Comparison of ENCODE assay signal across 8 cellular contexts in genomic region chr19:47272448-47273312, GRCh38. TPM values are rescaled to one million over a fixed set of nuclear protein-coding genes. Genes with fewer than 3 reads are reported as not detected.
DNase-seq lines count a peak whose midpoint lies in the region; ATAC-seq and FAIRE-seq lines count a peak whose summit lies in the region.

No MANE protein-coding gene starts in this region.

- H3K4me3 Mint-ChIP-seq in activated CD4-positive, alpha-beta memory T cell treated with anti-CD3 and anti-CD28 coated beads, Interleukin-2, amount 10 ng/mL, durations not matched to agents 7 days and 5 days, result peak overlapping the region; percentile 98

- H3K4me1 Mint-ChIP-seq in activated CD4-positive, alpha-beta memory T cell treated with anti-CD3 and anti-CD28 coated beads, Interleukin-2, amount 10 ng/mL, durations not matched to agents 7 days and 5 days, result peaks cover 19% of the 10 kb centered on the region

- no peak overlapping the region for H2AFZ ChIP-seq in trophoblast cell (ENCODE audit: insufficient read depth, low read length, poor library complexity)

- H3K14ac ChIP-seq in trophoblast cell (ENCODE audit: low read length), result peak overlapping the region; percentile 22

- peaks cover 25 to 30% of the 10 kb centered on the region in 2 experiments for H3K36me3 ChIP-seq in trophoblast cell (ENCODE audit: control insufficient read depth in 1 of 2, insufficient read depth in 2 of 2, low read length in 2 of 2)

- peak overlapping the region; percentile 61 for H3K18ac ChIP-seq in trophoblast cell (ENCODE audit: low read length)

- H2AK5ac ChIP-seq in trophoblast cell (ENCODE audit: low read length), result peak overlapping the region; percentile 11

- peak overlapping the region; percentile 78 for H3K4me3 ChIP-seq in trophoblast cell (ENCODE audit: low read depth, low read length)

- POLR2A ChIA-PET in activated CD4-positive, alpha-beta memory T cell treated with anti-CD3 and anti-CD28 coated beads, Interleukin-2, amount 10 ng/mL, durations not matched to agents 7 days and 5 days (lab: Charles Lee), result interaction anchor here (1.4 to 4.4 kb wide), 3 partner anchors 13 to 160 kb away, joined by 11 to 31 read pairs (median 12); partner anchors contain the start of genes CCDC9 and ZC3H4

- peak overlapping the region; percentile 55 for H4K8ac ChIP-seq in trophoblast cell (ENCODE audit: low read depth, low read length)

- H3K36me3 Mint-ChIP-seq in activated CD4-positive, alpha-beta memory T cell treated with anti-CD3 and anti-CD28 coated beads, Interleukin-2, amount 10 ng/mL, durations not matched to agents 7 days and 5 days (ENCODE audit: low read depth), result peaks cover 22% of the 10 kb centered on the region

- peak overlapping the region; percentile 17 for H4K12ac ChIP-seq in trophoblast cell (ENCODE audit: low read depth, low read length)

- peak overlapping the region; percentile 27 for H3K4ac ChIP-seq in trophoblast cell (ENCODE audit: low read depth, low read length)

- H3K9me3 Mint-ChIP-seq in activated CD4-positive, alpha-beta memory T cell treated with anti-CD3 and anti-CD28 coated beads, Interleukin-2, amount 10 ng/mL, durations not matched to agents 7 days and 5 days, result no peaks in the 10 kb centered on the region

- peaks cover 19% of the 10 kb centered on the region for H3K79me1 ChIP-seq in trophoblast cell (ENCODE audit: low read length)

- H3K27ac Mint-ChIP-seq in activated CD4-positive, alpha-beta memory T cell treated with anti-CD3 and anti-CD28 coated beads, Interleukin-2, amount 10 ng/mL, durations not matched to agents 7 days and 5 days, result peak overlapping the region; percentile 76

- peaks cover 3% of the 10 kb centered on the region for H3K9me3 ChIP-seq in trophoblast cell (ENCODE audit: insufficient read depth, low read depth, low read length)

- H3K27me3 ChIP-seq in trophoblast cell (ENCODE audit: insufficient read depth, low read length), result no peaks in the 10 kb centered on the region

- peak overlapping the region; percentile 90 for H3K4me2 ChIP-seq in trophoblast cell (ENCODE audit: low read length)

- FAIRE-seq in frontal cortex (lab: Jason Lieb, UNC), result no peak

- H3K9ac ChIP-seq in trophoblast cell (ENCODE audit: low read length), result peak overlapping the region; percentile 77

- H2BK120ac ChIP-seq in trophoblast cell (ENCODE audit: insufficient read depth, low read length, poor library complexity), result peak overlapping the region; percentile 23

- H2BK12ac ChIP-seq in trophoblast cell (ENCODE audit: low read length), result no peak overlapping the region

- no peak overlapping the region for H3K23ac ChIP-seq in trophoblast cell (ENCODE audit: low read length)

- peak overlapping the region; percentile 49 for H4K91ac ChIP-seq in trophoblast cell (ENCODE audit: low read depth, low read length)

- DNase-seq in AG08396 (ENCODE audit: low spot score), result peak; percentile 69
- peak; percentile 62 for DNase-seq in GM19238 (ENCODE audit: insufficient read length, low spot score)
- no peak for DNase-seq in activated CD4-positive, alpha-beta memory T cell treated with anti-CD3 and anti-CD28 coated beads, Interleukin-2, amount 10 ng/mL, durations not matched to agents 7 days and 5 days
- peak; percentile 50 to 66 for DNase-seq in frontal cortex (ENCODE audit: low spot score in 2 of 2)
- peak in 1 of 2 donors; percentile 23 for DNase-seq in trophoblast cell

- peak overlapping the region; percentile 97 for H3K27ac ChIP-seq in trophoblast cell (ENCODE audit: low read depth, low read length)

- ATAC-seq in GM18519 (IDR thresholded peaks at IDR 0.05; ENCODE audit: low FRiP score, unreplicated experiment) (no peak), GM21723 (IDR thresholded peaks at IDR 0.05; ENCODE audit: unreplicated experiment) (no peak), GM21528 (IDR thresholded peaks at IDR 0.05; ENCODE audit: low FRiP score, unreplicated experiment) (no peak)

- peak overlapping the region; percentile 8 for H2BK5ac ChIP-seq in trophoblast cell (ENCODE audit: low read depth, low read length, poor library complexity)

- WGBS in trophoblast cell (ENCODE audit: extremely low coverage, insufficient coverage, insufficient read length), result no CpG with 5 or more reads among the region's 42 CpGs

- H3K27me3 Mint-ChIP-seq in activated CD4-positive, alpha-beta memory T cell treated with anti-CD3 and anti-CD28 coated beads, Interleukin-2, amount 10 ng/mL, durations not matched to agents 7 days and 5 days, result no peaks in the 10 kb centered on the region

- H3K4me1 ChIP-seq in trophoblast cell (ENCODE audit: control insufficient read depth in 1 of 2, insufficient read depth in 2 of 2, low read length in 2 of 2), result peaks cover 16 to 25% of the 10 kb centered on the region in 2 experiments

- H3K79me2 ChIP-seq in trophoblast cell (ENCODE audit: control insufficient read depth, insufficient read depth, low read length, poor library complexity), result peaks cover 10% of the 10 kb centered on the region

- CTCF ChIA-PET in activated CD4-positive, alpha-beta memory T cell treated with anti-CD3 and anti-CD28 coated beads, Interleukin-2, amount 10 ng/mL, durations not matched to agents 7 days and 5 days (lab: Charles Lee), result no interaction called here

RNA-seq across cellular contexts. Expression of gene INAFM1, which starts 2.0 kb away (rescaled TPM):
- total RNA-seq in activated CD4-positive, alpha-beta memory T cell treated with anti-CD3 and anti-CD28 coated beads, Interleukin-2, amount 10 ng/mL, durations not matched to agents 7 days and 5 days, result 10 to 100 TPM; 12.6 to 13.9 TPM
- total RNA-seq in frontal cortex, result 4.1 TPM
- 13.7 and 14.5 TPM in 2 replicates for polyA plus RNA-seq in trophoblast cell (2013)

RNA-seq across cellular contexts. Expression of gene CCDC9, which starts 16.4 kb away (rescaled TPM):
- total RNA-seq in activated CD4-positive, alpha-beta memory T cell treated with anti-CD3 and anti-CD28 coated beads, Interleukin-2, amount 10 ng/mL, durations not matched to agents 7 days and 5 days, result 10 to 100 TPM; 29.9 to 30.2 TPM
- total RNA-seq in frontal cortex, result 2.4 TPM
- polyA plus RNA-seq in trophoblast cell (2013), result 57.9 and 62.1 TPM in 2 replicates

RNA-seq across cellular contexts. Expression of gene C5AR1, which starts 37.0 kb away (rescaled TPM):
- not detected for total RNA-seq in activated CD4-positive, alpha-beta memory T cell treated with anti-CD3 and anti-CD28 coated beads, Interleukin-2, amount 10 ng/mL, durations not matched to agents 7 days and 5 days
- under 0.01 TPM for total RNA-seq in frontal cortex
- polyA plus RNA-seq in trophoblast cell (2013), result 0.19 and 0.35 TPM in 2 replicates

RNA-seq across cellular contexts. Expression of gene BBC3, which starts 41.7 kb away (rescaled TPM):
- total RNA-seq in activated CD4-positive, alpha-beta memory T cell treated with anti-CD3 and anti-CD28 coated beads, Interleukin-2, amount 10 ng/mL, durations not matched to agents 7 days and 5 days, result 10 to 100 TPM; 17.3 to 19.0 TPM
- 12.2 TPM for total RNA-seq in frontal cortex
- 11.7 and 11.8 TPM in 2 replicates for polyA plus RNA-seq in trophoblast cell (2013)

RNA-seq across cellular contexts. Expression of gene C5AR2, which starts 59.3 kb away (rescaled TPM):
- 1 to 10 TPM; 4.7 to 5.5 TPM for total RNA-seq in activated CD4-positive, alpha-beta memory T cell treated with anti-CD3 and anti-CD28 coated beads, Interleukin-2, amount 10 ng/mL, durations not matched to agents 7 days and 5 days
- total RNA-seq in frontal cortex, result under 0.01 TPM
- not detected in 2 replicates for polyA plus RNA-seq in trophoblast cell (2013)
